1 cellular context compared by ENCODE assay signal in genomic region chr6:15299430-15300131, GRCh38.
TF ChIP-seq lines count a peak whose summit lies in the region.

No MANE protein-coding gene starts in this region.

TF ChIP-seq in K562, 482 proteins besides CTCF, POLR2A, EP300 and RAD21 (continued from another document and continues in another):
- TF ChIP-seq, protein P1, sequence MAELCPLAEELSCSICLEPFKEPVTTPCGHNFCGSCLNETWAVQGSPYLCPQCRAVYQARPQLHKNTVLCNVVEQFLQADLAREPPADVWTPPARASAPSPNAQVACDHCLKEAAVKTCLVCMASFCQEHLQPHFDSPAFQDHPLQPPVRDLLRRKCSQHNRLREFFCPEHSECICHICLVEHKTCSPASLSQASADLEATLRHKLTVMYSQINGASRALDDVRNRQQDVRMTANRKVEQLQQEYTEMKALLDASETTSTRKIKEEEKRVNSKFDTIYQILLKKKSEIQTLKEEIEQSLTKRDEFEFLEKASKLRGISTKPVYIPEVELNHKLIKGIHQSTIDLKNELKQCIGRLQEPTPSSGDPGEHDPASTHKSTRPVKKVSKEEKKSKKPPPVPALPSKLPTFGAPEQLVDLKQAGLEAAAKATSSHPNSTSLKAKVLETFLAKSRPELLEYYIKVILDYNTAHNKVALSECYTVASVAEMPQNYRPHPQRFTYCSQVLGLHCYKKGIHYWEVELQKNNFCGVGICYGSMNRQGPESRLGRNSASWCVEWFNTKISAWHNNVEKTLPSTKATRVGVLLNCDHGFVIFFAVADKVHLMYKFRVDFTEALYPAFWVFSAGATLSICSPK (IDR thresholded peaks at IDR 0.05; ENCODE audit: borderline replicate concordance): no peak; the same call in 1 of the 2 replicates
- TF ChIP-seq, protein P2, sequence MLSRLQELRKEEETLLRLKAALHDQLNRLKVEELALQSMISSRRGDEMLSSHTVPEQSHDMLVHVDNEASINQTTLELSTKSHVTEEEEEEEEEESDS (CRISPR knock-in tag; IDR thresholded peaks at IDR 0.05): no peak
- TF ChIP-seq SMARCB1 (IDR thresholded peaks at IDR 0.05; ENCODE audit: insufficient read length, low read depth) (peak; percentile 95), MIER1 (IDR thresholded peaks at IDR 0.05; ENCODE audit: low read depth) (0 out of 2 replicates have a peak, but pooled peaks have one; percentile 10), SMAD3 (CRISPR knock-in tag; conservative IDR thresholded peaks at IDR 0.05) (0 out of 2 replicates have a peak, but pooled peaks have one; percentile 59), HNRNPUL1 (IDR thresholded peaks at IDR 0.05; ENCODE audit: low read length) (no peak), OTX1 (CRISPR knock-in tag; IDR thresholded peaks at IDR 0.05) (peak; percentile 79; the same call in 1 of the 2 replicates), KDM1A (IDR thresholded peaks at IDR 0.05) (peak; percentile 87 to 90; a peak in 3 of 4 replicates), SMAD1 (IDR thresholded peaks at IDR 0.05; ENCODE audit: low read depth, low read length, partially characterized antibody) (peak; percentile 78), SUPT5H (IDR thresholded peaks at IDR 0.05) (0 out of 2 replicates have a peak, but pooled peaks have one; percentile 23), ARID1B (IDR thresholded peaks at IDR 0.05) (peak; percentile 99), RBM14 (IDR thresholded peaks at IDR 0.05; ENCODE audit: borderline replicate concordance, insufficient read depth, low read depth, low read length) (no peak), ILK (tag; IDR thresholded peaks at IDR 0.05; ENCODE audit: borderline replicate concordance, low read depth) (no peak), ZNF140 (CRISPR knock-in tag; IDR thresholded peaks at IDR 0.05) (no peak), ETV5 (CRISPR knock-in tag; IDR thresholded peaks at IDR 0.05; ENCODE audit: low read depth) (peak; percentile 99), SP1 (CRISPR knock-in tag; IDR thresholded peaks at IDR 0.05) (no peak), MYNN (IDR thresholded peaks at IDR 0.05) (peak; percentile 90), MYNN (CRISPR knock-in tag; IDR thresholded peaks at IDR 0.05) (no peak), ESRRB (CRISPR knock-in tag; IDR thresholded peaks at IDR 0.05; ENCODE audit: borderline replicate concordance) (no peak), CBX3 (IDR thresholded peaks at IDR 0.05; ENCODE audit: borderline replicate concordance in 1 of 2, low read length in 2 of 2) (peak in 1 of 2 experiments; percentile 82; a peak in 1 of 3 replicates), TFAP4 (CRISPR knock-in tag; IDR thresholded peaks at IDR 0.05; ENCODE audit: borderline replicate concordance) (peak; percentile 78; the same call in 1 of the 2 replicates), NR2C1 (IDR thresholded peaks at IDR 0.05) (no peak; the same call in 1 of the 2 replicates), NR2C1 (tag; IDR thresholded peaks at IDR 0.05) (peak; percentile 72), HNRNPK (IDR thresholded peaks at IDR 0.05; ENCODE audit: low read depth, low read length, poor library complexity, severe bottlenecking) (no peak), RCOR1 (IDR thresholded peaks at IDR 0.05; ENCODE audit: borderline replicate concordance in 1 of 2, low read depth in 2 of 2, low read length in 2 of 2) (peak in 1 of 2 experiments; percentile 95; a peak in 3 of 4 replicates), STAT5A (IDR thresholded peaks at IDR 0.05; ENCODE audit: borderline replicate concordance, low read length) (peak; percentile 88), DLX4 (CRISPR knock-in tag; IDR thresholded peaks at IDR 0.05) (no peak), ZNF77 (CRISPR knock-in tag; IDR thresholded peaks at IDR 0.05) (no peak), MTA3 (IDR thresholded peaks at IDR 0.05; ENCODE audit: borderline replicate concordance) (0 out of 2 replicates have a peak, but pooled peaks have one; percentile 71), ZNF79 (CRISPR knock-in tag; IDR thresholded peaks at IDR 0.05; ENCODE audit: low read depth) (0 out of 2 replicates have a peak, but pooled peaks have one; percentile 9), JUND (IDR thresholded peaks at IDR 0.05; ENCODE audit: borderline replicate concordance, low read depth, low read length) (peak; percentile 99), JUND (tag; IDR thresholded peaks at IDR 0.05; ENCODE audit: borderline replicate concordance, low read depth, low read length) (peak; percentile 96; the same call in 2 of the 3 replicates), SREBF1 (IDR thresholded peaks at IDR 0.05; ENCODE audit: borderline replicate concordance, low read depth, low read length) (no peak), TEAD2 (tag; IDR thresholded peaks at IDR 0.05) (no peak), FUS (optimal IDR thresholded peaks at IDR 0.05; ENCODE audit: low read depth, low read length) (no peak), DPF2 (IDR thresholded peaks at IDR 0.05) (peak; percentile 100), CEBPB (tag; IDR thresholded peaks at IDR 0.05) (peak; percentile 99), THRB (CRISPR knock-in tag; conservative IDR thresholded peaks at IDR 0.05) (peak; percentile 65; the same call in 1 of the 2 replicates), MXI1 (IDR thresholded peaks at IDR 0.05; ENCODE audit: low read depth, low read length) (no peak), ZNF280A (IDR thresholded peaks at IDR 0.05; ENCODE audit: low read depth, partially characterized antibody) (no peak), GATAD2A (IDR thresholded peaks at IDR 0.05) (peak; percentile 96), PCBP1 (IDR thresholded peaks at IDR 0.05; ENCODE audit: low read depth, low read length, poor library complexity, severe bottlenecking) (no peak), ZNF785 (CRISPR knock-in tag; IDR thresholded peaks at IDR 0.05) (no peak), ZKSCAN8 (CRISPR knock-in tag; IDR thresholded peaks at IDR 0.05) (0 out of 2 replicates have a peak, but pooled peaks have one; percentile 37), L3MBTL2 (IDR thresholded peaks at IDR 0.05) (peak; percentile 54; the same call in 1 of the 2 replicates), CBFB (CRISPR knock-in tag; IDR thresholded peaks at IDR 0.05) (no peak), ZNF76 (CRISPR knock-in tag; IDR thresholded peaks at IDR 0.05; ENCODE audit: borderline replicate concordance) (no peak), TEAD4 (IDR thresholded peaks at IDR 0.05; ENCODE audit: low read length) (peak; percentile 95), TEAD4 (CRISPR knock-in tag; IDR thresholded peaks at IDR 0.05; ENCODE audit: borderline replicate concordance) (no peak), GATA2 (CRISPR knock-in tag; IDR thresholded peaks at IDR 0.05) (peak; percentile 66; the same call in 1 of the 2 replicates), NBN (IDR thresholded peaks at IDR 0.05; ENCODE audit: low read depth) (peak; percentile 92)
- TF ChIP-seq, protein P3, sequence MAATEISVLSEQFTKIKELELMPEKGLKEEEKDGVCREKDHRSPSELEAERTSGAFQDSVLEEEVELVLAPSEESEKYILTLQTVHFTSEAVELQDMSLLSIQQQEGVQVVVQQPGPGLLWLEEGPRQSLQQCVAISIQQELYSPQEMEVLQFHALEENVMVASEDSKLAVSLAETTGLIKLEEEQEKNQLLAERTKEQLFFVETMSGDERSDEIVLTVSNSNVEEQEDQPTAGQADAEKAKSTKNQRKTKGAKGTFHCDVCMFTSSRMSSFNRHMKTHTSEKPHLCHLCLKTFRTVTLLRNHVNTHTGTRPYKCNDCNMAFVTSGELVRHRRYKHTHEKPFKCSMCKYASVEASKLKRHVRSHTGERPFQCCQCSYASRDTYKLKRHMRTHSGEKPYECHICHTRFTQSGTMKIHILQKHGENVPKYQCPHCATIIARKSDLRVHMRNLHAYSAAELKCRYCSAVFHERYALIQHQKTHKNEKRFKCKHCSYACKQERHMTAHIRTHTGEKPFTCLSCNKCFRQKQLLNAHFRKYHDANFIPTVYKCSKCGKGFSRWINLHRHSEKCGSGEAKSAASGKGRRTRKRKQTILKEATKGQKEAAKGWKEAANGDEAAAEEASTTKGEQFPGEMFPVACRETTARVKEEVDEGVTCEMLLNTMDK (IDR thresholded peaks at IDR 0.05; ENCODE audit: borderline replicate concordance, insufficient read depth, low read depth, low read length, poor library complexity, severe bottlenecking): no peak
- TF ChIP-seq, protein P4, sequence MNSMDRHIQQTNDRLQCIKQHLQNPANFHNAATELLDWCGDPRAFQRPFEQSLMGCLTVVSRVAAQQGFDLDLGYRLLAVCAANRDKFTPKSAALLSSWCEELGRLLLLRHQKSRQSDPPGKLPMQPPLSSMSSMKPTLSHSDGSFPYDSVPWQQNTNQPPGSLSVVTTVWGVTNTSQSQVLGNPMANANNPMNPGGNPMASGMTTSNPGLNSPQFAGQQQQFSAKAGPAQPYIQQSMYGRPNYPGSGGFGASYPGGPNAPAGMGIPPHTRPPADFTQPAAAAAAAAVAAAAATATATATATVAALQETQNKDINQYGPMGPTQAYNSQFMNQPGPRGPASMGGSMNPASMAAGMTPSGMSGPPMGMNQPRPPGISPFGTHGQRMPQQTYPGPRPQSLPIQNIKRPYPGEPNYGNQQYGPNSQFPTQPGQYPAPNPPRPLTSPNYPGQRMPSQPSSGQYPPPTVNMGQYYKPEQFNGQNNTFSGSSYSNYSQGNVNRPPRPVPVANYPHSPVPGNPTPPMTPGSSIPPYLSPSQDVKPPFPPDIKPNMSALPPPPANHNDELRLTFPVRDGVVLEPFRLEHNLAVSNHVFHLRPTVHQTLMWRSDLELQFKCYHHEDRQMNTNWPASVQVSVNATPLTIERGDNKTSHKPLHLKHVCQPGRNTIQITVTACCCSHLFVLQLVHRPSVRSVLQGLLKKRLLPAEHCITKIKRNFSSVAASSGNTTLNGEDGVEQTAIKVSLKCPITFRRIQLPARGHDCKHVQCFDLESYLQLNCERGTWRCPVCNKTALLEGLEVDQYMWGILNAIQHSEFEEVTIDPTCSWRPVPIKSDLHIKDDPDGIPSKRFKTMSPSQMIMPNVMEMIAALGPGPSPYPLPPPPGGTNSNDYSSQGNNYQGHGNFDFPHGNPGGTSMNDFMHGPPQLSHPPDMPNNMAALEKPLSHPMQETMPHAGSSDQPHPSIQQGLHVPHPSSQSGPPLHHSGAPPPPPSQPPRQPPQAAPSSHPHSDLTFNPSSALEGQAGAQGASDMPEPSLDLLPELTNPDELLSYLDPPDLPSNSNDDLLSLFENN (IDR thresholded peaks at IDR 0.05; ENCODE audit: low read depth in 2 of 2, low read length in 2 of 2): peak in 1 of 2 experiments; percentile 84; a peak in 2 of 4 replicates
- TF ChIP-seq, protein P5, sequence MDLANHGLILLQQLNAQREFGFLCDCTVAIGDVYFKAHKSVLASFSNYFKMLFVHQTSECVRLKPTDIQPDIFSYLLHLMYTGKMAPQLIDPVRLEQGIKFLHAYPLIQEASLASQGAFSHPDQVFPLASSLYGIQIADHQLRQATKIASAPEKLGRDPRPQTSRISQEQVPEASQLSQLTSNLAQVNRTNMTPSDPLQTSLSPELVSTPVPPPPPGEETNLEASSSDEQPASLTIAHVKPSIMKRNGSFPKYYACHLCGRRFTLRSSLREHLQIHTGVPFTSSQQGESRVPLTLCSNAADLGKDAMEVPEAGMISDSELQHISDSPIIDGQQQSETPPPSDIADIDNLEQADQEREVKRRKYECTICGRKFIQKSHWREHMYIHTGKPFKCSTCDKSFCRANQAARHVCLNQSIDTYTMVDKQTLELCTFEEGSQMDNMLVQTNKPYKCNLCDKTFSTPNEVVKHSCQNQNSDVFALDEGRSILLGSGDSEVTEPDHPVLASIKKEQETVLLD (IDR thresholded peaks at IDR 0.05): peak; percentile 85
- TF ChIP-seq, protein P6, sequence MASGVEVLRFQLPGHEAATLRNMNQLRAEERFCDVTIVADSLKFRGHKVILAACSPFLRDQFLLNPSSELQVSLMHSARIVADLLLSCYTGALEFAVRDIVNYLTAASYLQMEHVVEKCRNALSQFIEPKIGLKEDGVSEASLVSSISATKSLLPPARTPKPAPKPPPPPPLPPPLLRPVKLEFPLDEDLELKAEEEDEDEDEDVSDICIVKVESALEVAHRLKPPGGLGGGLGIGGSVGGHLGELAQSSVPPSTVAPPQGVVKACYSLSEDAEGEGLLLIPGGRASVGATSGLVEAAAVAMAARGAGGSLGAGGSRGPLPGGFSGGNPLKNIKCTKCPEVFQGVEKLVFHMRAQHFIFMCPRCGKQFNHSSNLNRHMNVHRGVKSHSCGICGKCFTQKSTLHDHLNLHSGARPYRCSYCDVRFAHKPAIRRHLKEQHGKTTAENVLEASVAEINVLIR (CRISPR knock-in tag; IDR thresholded peaks at IDR 0.05): peak; percentile 26; the same call in 1 of the 2 replicates
- TF ChIP-seq, protein P7, sequence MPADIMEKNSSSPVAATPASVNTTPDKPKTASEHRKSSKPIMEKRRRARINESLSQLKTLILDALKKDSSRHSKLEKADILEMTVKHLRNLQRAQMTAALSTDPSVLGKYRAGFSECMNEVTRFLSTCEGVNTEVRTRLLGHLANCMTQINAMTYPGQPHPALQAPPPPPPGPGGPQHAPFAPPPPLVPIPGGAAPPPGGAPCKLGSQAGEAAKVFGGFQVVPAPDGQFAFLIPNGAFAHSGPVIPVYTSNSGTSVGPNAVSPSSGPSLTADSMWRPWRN (IDR thresholded peaks at IDR 0.05; ENCODE audit: low read depth): peak; percentile 55; the same call in 1 of the 2 replicates
